In genomic region chr7:46139079-46139478, GRCh38 we compare ENCODE assay signal across 11 cellular contexts.
DNase-seq lines count a peak whose midpoint lies in the region; ATAC-seq and TF ChIP-seq lines count a peak whose summit lies in the region.
"Had no signal": no experiment of that assay in that cellular context is flagged by ENCODE, and none has a peak within 500 bp of the region (broad histone marks: within the 10 kb centered on the region; RNA-seq: fewer than 3 reads in every experiment).

No MANE protein-coding gene starts in this region.

- H3K27ac ChIP-seq in Panc1 (ENCODE audit: low read length) = no peak overlapping the region

- ATAC-seq in GM21529 (IDR thresholded peaks at IDR 0.05; ENCODE audit: unreplicated experiment) = peak; percentile 57
- peak; percentile 69; the same call in 1 of the 2 replicates for ATAC-seq in Panc1
- ATAC-seq: CD8-positive, alpha-beta T cell had no signal

- TF ChIP-seq POLR2A in lower leg skin (IDR thresholded peaks at IDR 0.05) = no peak

- H3K4me3 ChIP-seq in Panc1 (ENCODE audit: low read depth in 2 of 2, low read length in 2 of 2) (no peak overlapping the region), lower leg skin (ENCODE audit: low read depth, poor library complexity, severe bottlenecking) (no peak overlapping the region)

- H3K9me3 ChIP-seq in Panc1 (ENCODE audit: control insufficient read depth, insufficient read depth, low read depth, low read length) = no peaks in the 10 kb centered on the region

- intact Hi-C loops in Panc1 (cut with micrococcal nuclease; ENCODE audit: unreplicated experiment) (no loop called here), lower leg skin (cut with DNase I; ENCODE audit: low total_unique reads) (no loop called here)

- BruUV-seq in Panc1 (replicated peaks; lab: Mats Ljungman, UMichigan) = no TSS peak

- no peaks in the 10 kb centered on the region for H3K27me3 ChIP-seq in Panc1 (ENCODE audit: control insufficient read depth, insufficient read depth, low read length)

- no peaks in the 10 kb centered on the region for H3K36me3 ChIP-seq in Panc1 (ENCODE audit: control insufficient read depth, insufficient read depth, low read length)

- POLR2A ChIA-PET in Panc1 (lab: Charles Lee) = no interaction called here

- in situ Hi-C loops in Caki2 (cut with HindIII; ENCODE audit: low pct_unique_long_range_greater_than_20kb, low sequenced_read_pairs) = no loop called here
- in situ Hi-C loops in Panc1 (cut with HindIII; ENCODE audit: low pct_unique_long_range_greater_than_20kb, low sequenced_read_pairs) = no loop called here

- peak; percentile 46 for DNase-seq in Caki2 (ENCODE audit: low read depth)
- DNase-seq in Panc1 (ENCODE audit: low read depth, low spot score) = no peak
- DNase-seq in hepatic stellate cell (ENCODE audit: low spot score) = peak; percentile 26
- DNase-seq in OCI-M1 (lab: John Stamatoyannopoulos, UW) = no peak
- DNase-seq in NCI-H345 treated with DMSO at 0.1 percent for 48 hours (lab: John Stamatoyannopoulos, UW; ENCODE audit: unreplicated experiment) = no peak
- no peak for DNase-seq in DMS 273 (lab: John Stamatoyannopoulos, UW; ENCODE audit: unreplicated experiment)
- DNase-seq in lower leg skin (ENCODE audit: low spot score in 2 of 2) = no peak
- DNase-seq: CD8-positive, alpha-beta T cell; foreskin melanocyte; NCI-H510A had no signal

- CTCF ChIA-PET in Panc1 (lab: Charles Lee) = no interaction called here

- TF ChIP-seq CTCF in Panc1 (IDR thresholded peaks at IDR 0.05) (no peak), lower leg skin (IDR thresholded peaks at IDR 0.05) (no peak)

- H3K4me1 ChIP-seq in Panc1 (ENCODE audit: control insufficient read depth, insufficient read depth, low read length) = no peaks in the 10 kb centered on the region

Comparison
In these comparisons a context has a peak if more than half of its experiments do, and no peak if none do; other contexts are left out.
1. DNase-seq: peak in Caki2 (single experiment) and hepatic stellate cell (single experiment); none in Panc1 (single experiment), OCI-M1 (single experiment), NCI-H345 treated with DMSO at 0.1 percent for 48 hours (single experiment), DMS 273 (single experiment) and lower leg skin (0 of 2).